In genomic region chr1:91765880-91766443, GRCh38 we compare ENCODE assay signal across 11 cellular contexts.
"Had no signal": no experiment of that assay in that cellular context is flagged by ENCODE, and none has a peak within 500 bp of the region (broad histone marks: within the 10 kb centered on the region; RNA-seq: fewer than 3 reads in every experiment).

No MANE protein-coding gene starts in this region.

- H3K27ac Mint-ChIP-seq: activated T-helper 1 cell treated with anti-CD3 and anti-CD28 coated beads, Interleukin-12 subunit alpha, Interleukin-12 subunit beta, Interleukin-2, Interleukin-4 antibody, amounts not matched to agents 30 ng/mL and 10 ng/mL and 1 ng/mL, durations not matched to agents 14 hours and 24 hours and 36 hours had no signal

- DNase-seq: activated CD4-positive, alpha-beta T cell treated with anti-CD3 and anti-CD28 coated beads for 48 hours; activated naive CD4-positive, alpha-beta T cell; caudate nucleus; effector CD4-positive, alpha-beta T cell; kidney; left ventricle myocardium superior; mesendoderm; retina; stimulated activated CD4-positive, alpha-beta T cell treated with anti-CD3 and anti-CD28 coated beads, Interleukin-4, amount 100 ng/mL, for 4 hours; stomach had no signal

- H3K4me3 Mint-ChIP-seq: activated T-helper 1 cell treated with anti-CD3 and anti-CD28 coated beads, Interleukin-12 subunit alpha, Interleukin-12 subunit beta, Interleukin-2, Interleukin-4 antibody, amounts not matched to agents 30 ng/mL and 10 ng/mL and 1 ng/mL, durations not matched to agents 14 hours and 24 hours and 36 hours had no signal
